8 cellular contexts compared by ENCODE assay signal in the genomic region with DNA sequence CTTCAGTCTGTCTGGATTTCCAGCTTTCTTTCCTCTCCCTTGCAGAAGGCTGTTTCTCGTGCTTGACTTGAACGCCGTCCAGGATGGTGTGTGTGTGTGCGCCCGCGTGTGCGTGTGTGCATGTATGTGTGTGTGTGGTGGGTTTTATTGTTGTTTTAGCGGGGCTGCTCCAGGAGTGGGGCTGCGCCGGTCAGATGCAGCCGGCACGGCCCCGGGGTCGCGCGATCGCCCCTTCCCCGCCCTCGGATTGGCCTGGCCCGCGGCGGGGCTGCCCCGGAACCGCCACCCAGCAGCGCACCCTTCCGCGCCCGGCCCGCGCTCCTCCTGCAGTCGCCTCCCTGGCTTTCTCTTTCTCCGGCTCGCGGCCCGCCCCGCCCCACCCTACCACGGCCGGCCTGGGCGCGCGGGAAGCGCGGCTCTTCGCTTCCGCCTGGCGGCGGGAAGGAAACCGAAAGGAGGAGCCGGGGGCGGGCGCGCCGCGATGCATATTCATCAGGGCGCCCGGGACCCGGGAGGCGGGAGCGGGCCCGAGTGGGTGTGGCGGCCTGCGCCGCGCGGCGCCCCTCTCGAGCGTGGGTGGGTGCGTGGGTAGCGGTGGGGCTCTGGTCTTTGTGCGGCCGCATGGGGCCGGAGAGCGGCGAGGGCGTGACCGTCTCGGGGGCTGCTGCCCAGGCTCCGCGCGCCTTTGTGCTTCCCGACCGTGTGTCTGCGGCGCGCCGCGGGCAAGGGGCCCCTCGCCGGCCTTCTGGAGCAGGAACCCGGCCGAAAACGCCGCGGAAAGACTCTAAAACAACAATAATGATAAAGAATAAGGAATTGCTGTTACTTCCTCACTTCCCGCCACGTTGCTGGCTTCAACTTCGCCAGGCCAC. TPM values are rescaled to one million over a fixed set of nuclear protein-coding genes. Genes with fewer than 3 reads are reported as not detected.
DNase-seq lines count a peak whose midpoint lies in the region; ATAC-seq and TF ChIP-seq lines count a peak whose summit lies in the region.

No MANE protein-coding gene starts in this region.

- H3K4me1 ChIP-seq in lower lobe of right lung: peaks cover 34% of the 10 kb centered on the region

- POLR2A ChIA-PET in BJ (lab: Charles Lee): no interaction called here

- H3K27me3 ChIP-seq in BJ (ENCODE audit: control insufficient read depth, insufficient read depth, low read length) (peaks cover 2% of the 10 kb centered on the region), dorsolateral prefrontal cortex (no peaks in the 10 kb centered on the region), lower lobe of right lung (ENCODE audit: low read depth) (no peaks in the 10 kb centered on the region)

- ATAC-seq in GM19023 (IDR thresholded peaks at IDR 0.05; ENCODE audit: unreplicated experiment): peak; percentile 93
- ATAC-seq in HG03159 (IDR thresholded peaks at IDR 0.05; ENCODE audit: unreplicated experiment): peak; percentile 87
- ATAC-seq in lower lobe of right lung: peak; percentile 96 to 98

- H3K27ac ChIP-seq in dorsolateral prefrontal cortex (peak overlapping the region; percentile 78 to 99 (median 96)), lower lobe of right lung (peak overlapping the region; percentile 93)

- CTCF ChIA-PET in BJ (lab: Yijun Ruan, JAX): no interaction called here

- intact Hi-C loops in dorsolateral prefrontal cortex (cut with DNase I) (loop anchor here (2.0 to 5.0 kb wide), 2 partner anchors 22 to 75 kb away; no protein-coding TSS in a partner anchor), lower lobe of right lung (cut with DNase I) (no loop called here)

- H3K36me3 ChIP-seq in BJ (ENCODE audit: control insufficient read depth, insufficient read depth, low read length): no peaks in the 10 kb centered on the region
- no peaks in the 10 kb centered on the region for H3K36me3 ChIP-seq in lower lobe of right lung

- no peaks in the 10 kb centered on the region for H3K9me3 ChIP-seq in lower lobe of right lung

- H3K4me3 ChIP-seq in BJ (ENCODE audit: low read depth, low read length) (peak overlapping the region; percentile 56), dorsolateral prefrontal cortex (peak overlapping the region; percentile 42 to 92 (median 75)), lower lobe of right lung (peak overlapping the region; percentile 65)

- peak; percentile 43 for TF ChIP-seq CTCF in BJ (IDR thresholded peaks at IDR 0.05; ENCODE audit: insufficient read depth, low read depth, low read length)
- TF ChIP-seq CTCF in dorsolateral prefrontal cortex (IDR thresholded peaks at IDR 0.05 in 54 of 56, conservative IDR thresholded peaks at IDR 0.05 in 2 of 56; ENCODE audit: low read depth in 1 of 56, partially characterized antibody in 56 of 56): peak in 52 of 56 donors; percentile 17 to 75 (median 52)
- TF ChIP-seq CTCF in lower lobe of right lung (IDR thresholded peaks at IDR 0.05): peak; percentile 41

- DNase-seq in BJ (ENCODE audit: low read depth): peak; percentile 4
- DNase-seq in NCI-H446 treated with DMSO at 0.1 percent for 48 hours (lab: John Stamatoyannopoulos, UW): peak; percentile 100
- peak; percentile 37 to 56 for DNase-seq in activated CD4-positive, alpha-beta T cell treated with anti-CD3 and anti-CD28 coated beads, Interleukin-2, amount 50 U/mL, for 24 hours (ENCODE audit: low read depth in 1 of 2, low spot score in 1 of 2)
- DNase-seq in dorsolateral prefrontal cortex: peak; percentile 78 to 92 (median 88)
- peak; percentile 94 for DNase-seq in lower lobe of right lung
- DNase-seq in stimulated activated CD4-positive, alpha-beta T cell treated with anti-CD3 and anti-CD28 coated beads, TNF-alpha, amount 100 ng/mL, for 1 hour (ENCODE audit: low read depth in 3 of 3, low spot score in 1 of 3): peak; percentile 10 to 57 (median 22)

RNA-seq across cellular contexts. Expression of a gene that starts 8.5 kb away (rescaled TPM):
- 0.25 and 0.47 TPM in 2 replicates for polyA plus RNA-seq in BJ (2011; rRNA removed)
- polyA minus RNA-seq in BJ (2011; rRNA and poly(A)+ RNA removed): 0.47 and 1.0 TPM in 2 replicates
- 100 to 1,000 TPM in 28 of 120 experiments, 10 to 100 TPM in 92; 57.4 to 185 (median 86.8) TPM for total RNA-seq in dorsolateral prefrontal cortex
- total RNA-seq in lower lobe of right lung: 97.7 TPM

Comparison
In these comparisons a context has a peak if more than half of its experiments do, and no peak if none do; other contexts are left out.
1. Peak in every context shown above with its lines: DNase-seq, ATAC-seq, H3K4me3 ChIP-seq and H3K27ac ChIP-seq.
2. DNase-seq: peak in every context shown above with its lines; median percentile 100 in NCI-H446 treated with DMSO at 0.1 percent for 48 hours; 94 in lower lobe of right lung; 88 in dorsolateral prefrontal cortex; 46 in activated CD4-positive, alpha-beta T cell treated with anti-CD3 and anti-CD28 coated beads, Interleukin-2, amount 50 U/mL, for 24 hours; 22 in stimulated activated CD4-positive, alpha-beta T cell treated with anti-CD3 and anti-CD28 coated beads, TNF-alpha, amount 100 ng/mL, for 1 hour; 4 in BJ.